In genomic region chr14:55593698-55594097, GRCh38 we compare ENCODE assay signal across 3 cellular contexts.
TF ChIP-seq lines count a peak whose summit lies in the region.

No MANE protein-coding gene starts in this region.

TF ChIP-seq in HEK293T, 16 proteins besides CTCF, POLR2A, EP300 and RAD21:
- TF ChIP-seq PKNOX1 (IDR thresholded peaks at IDR 0.05): no peak
- TF ChIP-seq HDGF (IDR thresholded peaks at IDR 0.05; ENCODE audit: borderline replicate concordance): no peak
- no peak for TF ChIP-seq ELF4 (IDR thresholded peaks at IDR 0.05)
- peak; percentile 30; the same call in 1 of the 2 replicates for TF ChIP-seq ZNF384 (IDR thresholded peaks at IDR 0.05)

TF ChIP-seq in WTC11, 78 proteins besides CTCF, POLR2A, EP300 and RAD21 (continued from another document):
- TF ChIP-seq HMGXB4 (CRISPR knock-in tag; IDR thresholded peaks at IDR 0.05) (no peak), EMX1 (CRISPR knock-in tag; IDR thresholded peaks at IDR 0.05) (no peak), FOXK1 (CRISPR knock-in tag; IDR thresholded peaks at IDR 0.05) (no peak), JAZF1 (CRISPR knock-in tag; IDR thresholded peaks at IDR 0.05) (no peak), NR3C1 (CRISPR knock-in tag; conservative IDR thresholded peaks at IDR 0.05; ENCODE audit: low read depth) (no peak), ARID4B (CRISPR knock-in tag; IDR thresholded peaks at IDR 0.05; ENCODE audit: borderline replicate concordance) (no peak)

TF ChIP-seq in HepG2, 621 proteins besides CTCF, POLR2A, EP300 and RAD21 (continued from another document):
- TF ChIP-seq HOMEZ (CRISPR knock-in tag; IDR thresholded peaks at IDR 0.05; ENCODE audit: low read depth) (0 out of 2 replicates have a peak, but pooled peaks have one; percentile 16), ZNF747 (CRISPR knock-in tag; IDR thresholded peaks at IDR 0.05; ENCODE audit: borderline replicate concordance) (no peak), ARID5B (CRISPR knock-in tag; IDR thresholded peaks at IDR 0.05) (0 out of 2 replicates have a peak, but pooled peaks have one; percentile 26), FOXP1 (IDR thresholded peaks at IDR 0.05) (no peak), FOXP1 (CRISPR knock-in tag; IDR thresholded peaks at IDR 0.05) (0 out of 2 replicates have a peak, but pooled peaks have one; percentile 14), NR2F1 (CRISPR knock-in tag; IDR thresholded peaks at IDR 0.05) (0 out of 4 replicates have a peak, but pooled peaks of 1 of the 2 experiments have one; percentile 25), NR2F6 (IDR thresholded peaks at IDR 0.05) (no peak; the same call in 1 of the 2 replicates), NR2F6 (CRISPR knock-in tag; IDR thresholded peaks at IDR 0.05) (peak; percentile 31; the same call in 1 of the 2 replicates), SAP130 (CRISPR knock-in tag; IDR thresholded peaks at IDR 0.05; ENCODE audit: low read depth) (0 out of 2 replicates have a peak, but pooled peaks have one; percentile 26), PAXIP1 (CRISPR knock-in tag; conservative IDR thresholded peaks at IDR 0.05) (peak; percentile 49; the same call in 1 of the 2 replicates), HNF4A (CRISPR knock-in tag; IDR thresholded peaks at IDR 0.05) (peak; percentile 27; the same call in 1 of the 2 replicates), MAFK (conservative IDR thresholded peaks at IDR 0.05 in 1 of 2, IDR thresholded peaks at IDR 0.05 in 1 of 2; ENCODE audit: low read length in 2 of 2) (peak; percentile 35 to 38; a peak in 3 of 4 replicates), SOX13 (IDR thresholded peaks at IDR 0.05) (no peak), SOX13 (CRISPR knock-in tag; conservative IDR thresholded peaks at IDR 0.05 in 1 of 2, IDR thresholded peaks at IDR 0.05 in 1 of 2) (peak in 1 of 2 experiments; percentile 30; a peak in 1 of 4 replicates), ZNF460 (CRISPR knock-in tag; IDR thresholded peaks at IDR 0.05; ENCODE audit: borderline replicate concordance) (no peak), THYN1 (CRISPR knock-in tag; IDR thresholded peaks at IDR 0.05; ENCODE audit: borderline replicate concordance, low read depth) (no peak), RARA (CRISPR knock-in tag; IDR thresholded peaks at IDR 0.05) (peak; percentile 26; the same call in 1 of the 2 replicates), GATAD2A (CRISPR knock-in tag; IDR thresholded peaks at IDR 0.05) (0 out of 2 replicates have a peak, but pooled peaks have one; percentile 30), HDAC6 (IDR thresholded peaks at IDR 0.05; ENCODE audit: low read depth, low read length) (no peak), ELF3 (CRISPR knock-in tag; IDR thresholded peaks at IDR 0.05) (peak; percentile 45)
